9 cellular contexts compared by ENCODE assay signal in the genomic region with DNA sequence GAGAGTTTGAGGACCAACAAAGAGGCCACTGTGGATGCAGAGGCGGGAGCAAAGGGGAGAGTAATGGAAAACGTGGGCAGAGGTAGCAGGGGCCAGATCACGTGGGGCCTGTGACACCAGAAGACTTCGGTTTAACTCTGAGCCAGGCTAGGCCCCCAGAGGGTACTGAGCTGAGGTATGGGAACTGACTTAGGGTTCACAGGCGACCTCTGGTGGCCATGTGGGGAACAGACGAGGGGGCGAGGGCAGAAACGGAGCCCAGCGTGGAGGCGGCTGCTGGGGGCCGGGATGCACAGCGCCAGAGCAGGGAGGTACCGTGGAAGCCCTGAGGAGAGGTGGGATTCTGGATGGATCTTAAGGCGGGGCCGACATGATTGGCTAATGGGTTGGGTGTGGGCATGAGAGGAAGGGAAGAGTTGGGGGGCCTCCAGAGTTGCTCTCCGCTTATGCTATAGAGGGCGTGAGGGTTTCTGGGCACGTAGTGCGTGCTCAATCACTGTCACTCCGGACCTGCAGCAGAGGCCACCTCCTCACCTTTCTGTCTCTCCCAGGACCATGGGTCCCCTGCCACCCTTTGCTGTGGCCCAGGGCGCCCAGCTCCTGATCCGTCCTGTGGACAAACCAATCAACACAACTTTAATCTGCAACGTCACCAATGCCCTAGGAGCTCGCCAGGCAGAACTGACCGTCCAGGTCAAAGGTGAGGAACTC. TPM values are rescaled to one million over a fixed set of nuclear protein-coding genes. Genes with fewer than 3 reads are reported as not detected.
DNase-seq lines count a peak whose midpoint lies in the region; ATAC-seq, FAIRE-seq and TF ChIP-seq lines count a peak whose summit lies in the region.
"Had no signal": no experiment of that assay in that cellular context is flagged by ENCODE, and none has a peak within 500 bp of the region (broad histone marks: within the 10 kb centered on the region; RNA-seq: fewer than 3 reads in every experiment).

No MANE protein-coding gene starts in this region.

- peaks cover 16% of the 10 kb centered on the region for H3K36me3 Mint-ChIP-seq in activated naive CD8-positive, alpha-beta T cell treated with anti-CD3 and anti-CD28 coated beads, Interleukin-2, amount 50 U/mL, for 24 hours (ENCODE audit: low read depth)

- peaks cover 0 to 13% of the 10 kb centered on the region in 2 donors for H3K4me1 ChIP-seq in right atrium auricular region

- no peak overlapping the region for H3K4me3 ChIP-seq in right atrium auricular region

- no peak overlapping the region for H3K27ac ChIP-seq in right atrium auricular region

- peak; percentile 68 for ATAC-seq in activated naive CD8-positive, alpha-beta T cell treated with anti-CD3 and anti-CD28 coated beads, Interleukin-2, amount 50 U/mL, for 24 hours
- no peak for ATAC-seq in HG03135 (IDR thresholded peaks at IDR 0.05; ENCODE audit: unreplicated experiment)

- H3K9me3 Mint-ChIP-seq in activated naive CD8-positive, alpha-beta T cell treated with anti-CD3 and anti-CD28 coated beads, Interleukin-2, amount 50 U/mL, for 24 hours = no peaks in the 10 kb centered on the region

- DNase-seq in D721Med (ENCODE audit: insufficient read length, low spot score) (peak; percentile 74), HUDEP-2 (lab: John Stamatoyannopoulos, UW; ENCODE audit: unreplicated experiment in 76 of 76) (peak in 57 of 76 experiments; percentile 11 to 80 (median 50)), SW480 (ENCODE audit: low spot score) (peak; percentile 62), right atrium auricular region (ENCODE audit: low spot score) (peak; percentile 63), cortex of kidney (lab: John Stamatoyannopoulos, UW) (no peak)
- DNase-seq in activated naive CD8-positive, alpha-beta T cell treated with anti-CD3 and anti-CD28 coated beads, Interleukin-2, amount 50 U/mL, for 24 hours = peak; percentile 79
- DNase-seq in stimulated activated CD4-positive, alpha-beta T cell treated with anti-CD3 and anti-CD28 coated beads, Interleukin-12 subunit alpha, Interleukin-12 subunit beta, amount 100 ng/mL, for 4 hours = peak; percentile 70

- no peak overlapping the region for H3K4me3 Mint-ChIP-seq in activated naive CD8-positive, alpha-beta T cell treated with anti-CD3 and anti-CD28 coated beads, Interleukin-2, amount 50 U/mL, for 24 hours

- no peaks in the 10 kb centered on the region for H3K27me3 Mint-ChIP-seq in activated naive CD8-positive, alpha-beta T cell treated with anti-CD3 and anti-CD28 coated beads, Interleukin-2, amount 50 U/mL, for 24 hours

- no peaks in the 10 kb centered on the region for H3K9me3 ChIP-seq in right atrium auricular region

- no peak overlapping the region for H3K27ac Mint-ChIP-seq in activated naive CD8-positive, alpha-beta T cell treated with anti-CD3 and anti-CD28 coated beads, Interleukin-2, amount 50 U/mL, for 24 hours

- H3K36me3 ChIP-seq in right atrium auricular region = peaks cover 96% of the 10 kb centered on the region

- no peaks in the 10 kb centered on the region for H3K27me3 ChIP-seq in right atrium auricular region

- no peak for FAIRE-seq in D721Med (lab: Jason Lieb, UNC)

- peaks cover 12% of the 10 kb centered on the region for H3K4me1 Mint-ChIP-seq in activated naive CD8-positive, alpha-beta T cell treated with anti-CD3 and anti-CD28 coated beads, Interleukin-2, amount 50 U/mL, for 24 hours

- peak; percentile 66 for TF ChIP-seq CTCF in D721Med (IDR thresholded peaks at IDR 0.05; ENCODE audit: insufficient read depth, missing control alignments)
- TF ChIP-seq CTCF in right atrium auricular region (IDR thresholded peaks at IDR 0.05) = peak; percentile 82 to 99

RNA-seq across cellular contexts. Expression of a gene that starts 13.7 kb away (rescaled TPM):
- 100 to 1,000 TPM in 1 of 2 donors, 10 to 100 TPM in 1; 72.4 to 104 TPM for total RNA-seq in right atrium auricular region

RNA-seq across cellular contexts. Expression of a gene that starts 13.9 kb away (rescaled TPM):
- 1 to 10 TPM; 2.3 to 3.1 TPM for total RNA-seq in right atrium auricular region

RNA-seq across cellular contexts. Expression of a gene that starts 41.6 kb away (rescaled TPM):
- total RNA-seq in right atrium auricular region = not detected
- total RNA-seq: T-helper 1 cell treated with Interleukin-12 subunit alpha and Interleukin-12 subunit beta and Interleukin-4 antibody, amounts not matched to agents 30 ng/mL and 1 ng/mL, for 36 hours had no signal

RNA-seq across cellular contexts. Expression of a gene that starts 44.0 kb away (rescaled TPM):
- total RNA-seq in right atrium auricular region = not detected
- total RNA-seq: T-helper 1 cell treated with Interleukin-12 subunit alpha and Interleukin-12 subunit beta and Interleukin-4 antibody, amounts not matched to agents 30 ng/mL and 1 ng/mL, for 36 hours had no signal
